Comparison of ENCODE assay signal across 21 cellular contexts in genomic region chr1:161266096-161266679, GRCh38. TPM values are rescaled to one million over a fixed set of nuclear protein-coding genes. Genes with fewer than 3 reads are reported as not detected.
DNase-seq lines count a peak whose midpoint lies in the region; ATAC-seq, FAIRE-seq and TF ChIP-seq lines count a peak whose summit lies in the region.
"Had no signal": no experiment of that assay in that cellular context is flagged by ENCODE, and none has a peak within 500 bp of the region (broad histone marks: within the 10 kb centered on the region; RNA-seq: fewer than 3 reads in every experiment).

No MANE protein-coding gene starts in this region.

- no peak overlapping the region for H3K4me3 ChIP-seq in ovary
- H3K4me3 ChIP-seq: BLaER1 treated with 17β-estradiol and CSF1 and Interleukin-3, amounts not matched to agents 10 nM and 100 nM; skin epidermis had no signal

- FAIRE-seq in HTR-8/SVneo (lab: Jason Lieb, UNC): no peak

- TF ChIP-seq POLR2A in ovary (IDR thresholded peaks at IDR 0.05): no peak

- 3 to 7% (median 5%) methylated on average over 4 of the region's 4 CpGs for WGBS in ovary, 3 donors

- peak; percentile 46 for DNase-seq in COR-L47 (lab: John Stamatoyannopoulos, UW)
- DNase-seq in HTR-8/SVneo (ENCODE audit: insufficient read length, low spot score): peak; percentile 27
- DNase-seq in astrocyte of the hippocampus (ENCODE audit: low read depth, low spot score): peak; percentile 56
- DNase-seq in ovary: peak in 3 of 5 donors; percentile 23 to 46 (median 31)
- DNase-seq in progenitor cell of endocrine pancreas (ENCODE audit: low spot score, unreplicated experiment): no peak
- no peak for DNase-seq in central memory CD4-positive, alpha-beta T cell
- DNase-seq in activated naive CD4-positive, alpha-beta T cell treated with anti-CD3 and anti-CD28 coated beads, Interleukin-2, amount 50 U/mL, for 72 hours (ENCODE audit: low spot score in 2 of 2): no peak
- no peak for DNase-seq in hepatic stellate cell (ENCODE audit: low spot score)
- DNase-seq: activated CD4-positive, alpha-beta memory T cell treated with anti-CD3 and anti-CD28 coated beads for 36 hours; activated naive CD8-positive, alpha-beta T cell treated with anti-CD3 and anti-CD28 coated beads for 36 hours; activated T-cell treated with anti-CD3 and anti-CD28 coated beads, Interleukin-2, amount 50 U/mL, for 4 hours; effector CD4-positive, alpha-beta T cell; NCI-H1105 treated with DMSO at 0.1 percent for 48 hours; NCI-H510A treated with DMSO at 0.1 percent for 48 hours; stimulated activated CD4-positive, alpha-beta T cell treated with anti-CD3 and anti-CD28 coated beads, Interleukin-4, amount 100 ng/mL, for 4 hours had no signal

- no peaks in the 10 kb centered on the region for H3K36me3 Mint-ChIP-seq in progenitor cell of endocrine pancreas (ENCODE audit: insufficient read depth)
- H3K36me3 Mint-ChIP-seq in activated naive CD4-positive, alpha-beta T cell treated with anti-CD3 and anti-CD28 coated beads, Interleukin-2, amount 50 U/mL, for 72 hours: no peaks in the 10 kb centered on the region
- H3K36me3 Mint-ChIP-seq: activated CD4-positive, alpha-beta memory T cell treated with anti-CD3 and anti-CD28 coated beads for 36 hours; activated naive CD8-positive, alpha-beta T cell treated with anti-CD3 and anti-CD28 coated beads for 36 hours; mesothelial cell of epicardium had no signal

- no peaks in the 10 kb centered on the region for H3K9me3 Mint-ChIP-seq in progenitor cell of endocrine pancreas (ENCODE audit: low read depth)
- no peaks in the 10 kb centered on the region for H3K9me3 Mint-ChIP-seq in activated naive CD4-positive, alpha-beta T cell treated with anti-CD3 and anti-CD28 coated beads, Interleukin-2, amount 50 U/mL, for 72 hours
- H3K9me3 Mint-ChIP-seq: activated CD4-positive, alpha-beta memory T cell treated with anti-CD3 and anti-CD28 coated beads for 36 hours; activated naive CD8-positive, alpha-beta T cell treated with anti-CD3 and anti-CD28 coated beads for 36 hours; activated T-cell treated with anti-CD3 and anti-CD28 coated beads, Interleukin-2, amount 50 U/mL, for 4 hours; mesothelial cell of epicardium had no signal

- no peak for ATAC-seq in activated naive CD4-positive, alpha-beta T cell treated with anti-CD3 and anti-CD28 coated beads, Interleukin-2, amount 50 U/mL, for 72 hours
- ATAC-seq: activated T-cell treated with anti-CD3 and anti-CD28 coated beads, Interleukin-2, amount 50 U/mL, for 4 hours had no signal

- no peak overlapping the region for H3K27ac Mint-ChIP-seq in progenitor cell of endocrine pancreas
- no peak overlapping the region for H3K27ac Mint-ChIP-seq in activated naive CD4-positive, alpha-beta T cell treated with anti-CD3 and anti-CD28 coated beads, Interleukin-2, amount 50 U/mL, for 72 hours
- H3K27ac Mint-ChIP-seq: activated CD4-positive, alpha-beta memory T cell treated with anti-CD3 and anti-CD28 coated beads for 36 hours; activated naive CD8-positive, alpha-beta T cell treated with anti-CD3 and anti-CD28 coated beads for 36 hours; mesothelial cell of epicardium had no signal

- TF ChIP-seq CTCF in ovary (IDR thresholded peaks at IDR 0.05) (no peak), progenitor cell of endocrine pancreas (IDR thresholded peaks at IDR 0.05; ENCODE audit: unreplicated experiment) (no peak)

- H3K27me3 ChIP-seq in ovary: no peaks in the 10 kb centered on the region
- H3K27me3 ChIP-seq: BLaER1 treated with 17β-estradiol and CSF1 and Interleukin-3, amounts not matched to agents 10 nM and 100 nM had no signal

- peaks cover 13% of the 10 kb centered on the region for H3K27me3 Mint-ChIP-seq in progenitor cell of endocrine pancreas

- no peak overlapping the region for H3K4me3 Mint-ChIP-seq in progenitor cell of endocrine pancreas (ENCODE audit: low read depth)
- H3K4me3 Mint-ChIP-seq: activated CD4-positive, alpha-beta memory T cell treated with anti-CD3 and anti-CD28 coated beads for 36 hours; activated naive CD8-positive, alpha-beta T cell treated with anti-CD3 and anti-CD28 coated beads for 36 hours; activated T-cell treated with anti-CD3 and anti-CD28 coated beads, Interleukin-2, amount 50 U/mL, for 4 hours; mesothelial cell of epicardium had no signal

- H3K4me1 Mint-ChIP-seq in progenitor cell of endocrine pancreas (ENCODE audit: low read depth): peaks cover 7% of the 10 kb centered on the region

- peaks cover 24% of the 10 kb centered on the region for H3K4me1 ChIP-seq in ovary (ENCODE audit: insufficient read depth)

- H3K36me3 ChIP-seq in ovary: no peaks in the 10 kb centered on the region
- H3K36me3 ChIP-seq: BLaER1 treated with 17β-estradiol and CSF1 and Interleukin-3, amounts not matched to agents 10 nM and 100 nM had no signal

- no peak for TF ChIP-seq EP300 in ovary (IDR thresholded peaks at IDR 0.05)

- H3K27ac ChIP-seq in ovary: peak overlapping the region in 1 of 2 donors; percentile 70
- H3K27ac ChIP-seq: HL-60, skin epidermis had no signal

- intact Hi-C loops in ovary (cut with DNase I): no loop called here

- no peaks in the 10 kb centered on the region for H3K9me3 ChIP-seq in ovary
- H3K9me3 ChIP-seq: BLaER1 treated with 17β-estradiol and CSF1 and Interleukin-3, amounts not matched to agents 10 nM and 100 nM had no signal

RNA-seq across cellular contexts. Expression of gene PCP4L1, which starts 7.6 kb away (rescaled TPM):
- total RNA-seq in ovary (10 to 100 TPM in 1 of 7 donors, 1 to 10 TPM in 5, under 1 TPM in 1; 0.69 to 20.2 (median 1.7) TPM), progenitor cell of endocrine pancreas (0.86 and 1.1 TPM in 2 replicates)
- polyA plus RNA-seq in ovary: 1 to 10 TPM; 2.6 to 9.4 TPM
- total RNA-seq in activated naive CD4-positive, alpha-beta T cell treated with anti-CD3 and anti-CD28 coated beads, Interleukin-2, amount 50 U/mL, for 72 hours: under 1 TPM in 1 of 2 donors, not detected in 1; 0.97 TPM
- total RNA-seq: activated T-cell treated with anti-CD3 and anti-CD28 coated beads, Interleukin-2, amount 50 U/mL, for 4 hours; osteocyte had no signal

RNA-seq across cellular contexts. Expression of gene NR1I3, which starts 28.2 kb away (rescaled TPM):
- total RNA-seq in ovary: not detected
- not detected for polyA plus RNA-seq in ovary
- total RNA-seq in progenitor cell of endocrine pancreas: not detected in 2 replicates
- total RNA-seq in activated naive CD4-positive, alpha-beta T cell treated with anti-CD3 and anti-CD28 coated beads, Interleukin-2, amount 50 U/mL, for 72 hours: not detected
- total RNA-seq: activated CD4-positive, alpha-beta memory T cell treated with anti-CD3 and anti-CD28 coated beads for 36 hours; activated naive CD8-positive, alpha-beta T cell treated with anti-CD3 and anti-CD28 coated beads for 36 hours; cardiac septum; mesothelial cell of epicardium; osteocyte had no signal

RNA-seq across cellular contexts. Expression of gene TOMM40L, which starts 40.3 kb away (rescaled TPM):
- total RNA-seq in ovary: 10 to 100 TPM in 1 of 7 donors, 1 to 10 TPM in 6; 2.4 to 15.2 (median 7.5) TPM
- 10 to 100 TPM in 1 of 2 donors, 1 to 10 TPM in 1; 3.7 to 10.4 TPM for polyA plus RNA-seq in ovary
- total RNA-seq in progenitor cell of endocrine pancreas: 15.2 and 16.3 TPM in 2 replicates
- total RNA-seq in activated naive CD4-positive, alpha-beta T cell treated with anti-CD3 and anti-CD28 coated beads, Interleukin-2, amount 50 U/mL, for 72 hours: 10 to 100 TPM; 13.3 to 17.7 TPM

RNA-seq across cellular contexts. Expression of gene APOA2, which starts 42.8 kb away (rescaled TPM):
- total RNA-seq in ovary: 1 to 10 TPM in 1 of 7 donors, under 1 TPM in 1, not detected in 5; 0.85 to 4.3 TPM
- polyA plus RNA-seq in ovary: not detected
- total RNA-seq in progenitor cell of endocrine pancreas: 51.3 and 74.2 TPM in 2 replicates
- total RNA-seq in activated naive CD4-positive, alpha-beta T cell treated with anti-CD3 and anti-CD28 coated beads, Interleukin-2, amount 50 U/mL, for 72 hours: not detected
- total RNA-seq: activated CD4-positive, alpha-beta memory T cell treated with anti-CD3 and anti-CD28 coated beads for 36 hours; activated naive CD8-positive, alpha-beta T cell treated with anti-CD3 and anti-CD28 coated beads for 36 hours; cardiac septum; mesothelial cell of epicardium; osteocyte had no signal

RNA-seq across cellular contexts. Expression of gene MPZ, which starts 43.6 kb away (rescaled TPM):
- 1 to 10 TPM; 1.4 to 3.8 (median 2.5) TPM for total RNA-seq in ovary
- 1 to 10 TPM; 2.3 to 9.3 TPM for polyA plus RNA-seq in ovary
- total RNA-seq in progenitor cell of endocrine pancreas: 4.4 and 4.5 TPM in 2 replicates
- total RNA-seq in activated naive CD4-positive, alpha-beta T cell treated with anti-CD3 and anti-CD28 coated beads, Interleukin-2, amount 50 U/mL, for 72 hours: 1 to 10 TPM; 6.4 to 7.1 TPM

Comparison
In these comparisons a context has a peak if more than half of its experiments do, and no peak if none do; other contexts are left out.
1. DNase-seq: peak in COR-L47 (single experiment), HTR-8/SVneo (single experiment), astrocyte of the hippocampus (single experiment) and ovary (3 of 5); none in progenitor cell of endocrine pancreas (single experiment), central memory CD4-positive, alpha-beta T cell (single experiment), activated naive CD4-positive, alpha-beta T cell treated with anti-CD3 and anti-CD28 coated beads, Interleukin-2, amount 50 U/mL, for 72 hours (0 of 2) and hepatic stellate cell (single experiment).